ENCODE assay signal across 3 cellular contexts in genomic region chr7:67843615-67844014, GRCh38.
"Had no signal": no experiment of that assay in that cellular context is flagged by ENCODE, and none has a peak within 500 bp of the region (broad histone marks: within the 10 kb centered on the region; RNA-seq: fewer than 3 reads in every experiment).

No MANE protein-coding gene starts in this region.

- DNase-seq: H9 had no signal

- H3K27ac Mint-ChIP-seq: GM23338, IgD-negative memory B cell had no signal

- H3K36me3 Mint-ChIP-seq: IgD-negative memory B cell had no signal

- H3K27me3 Mint-ChIP-seq: IgD-negative memory B cell had no signal

- H3K4me3 Mint-ChIP-seq: GM23338, H9, IgD-negative memory B cell had no signal

- H3K4me2 ChIP-seq: GM23338 had no signal

- H3K4me1 Mint-ChIP-seq: GM23338, H9, IgD-negative memory B cell had no signal

- H3K4me3 ChIP-seq: GM23338 had no signal

- H2AFZ ChIP-seq: GM23338 had no signal
